8 cellular contexts compared by ENCODE assay signal in genomic region chr6:165987483-165988305, GRCh38.
DNase-seq lines count a peak whose midpoint lies in the region; ATAC-seq and TF ChIP-seq lines count a peak whose summit lies in the region.

No MANE protein-coding gene starts in this region.

- peak overlapping the region; percentile 34 for H4K5ac ChIP-seq in IMR-90 (ENCODE audit: low read depth, low read length)

- DNase-seq in IMR-90: peak; percentile 98
- peak; percentile 87 for DNase-seq in MCF 10A (ENCODE audit: unreplicated experiment)
- DNase-seq in islet precursor cell: peak; percentile 83
- no peak for DNase-seq in activated naive CD4-positive, alpha-beta T cell treated with anti-CD3 and anti-CD28 coated beads, Interleukin-2, amount 50 U/mL, for 72 hours (ENCODE audit: low spot score in 2 of 2)

- peaks cover 3% of the 10 kb centered on the region; the same call in 1 of the 2 replicates for H3K36me3 ChIP-seq in IMR-90 (ENCODE audit: control insufficient read depth, insufficient read depth, low read length)
- no peaks in the 10 kb centered on the region for H3K36me3 ChIP-seq in stomach smooth muscle (ENCODE audit: control insufficient read depth in 2 of 2, insufficient read depth in 2 of 2, low read length in 2 of 2)

- H3K4me2 ChIP-seq in IMR-90 (ENCODE audit: low read depth, low read length): peak overlapping the region; percentile 53

- peak overlapping the region; percentile 78 for H2BK20ac ChIP-seq in IMR-90 (ENCODE audit: low read depth, low read length)

- ATAC-seq in IMR-90 (ENCODE audit: low read depth) (peak; percentile 84), GM19328 (IDR thresholded peaks at IDR 0.05; ENCODE audit: unreplicated experiment) (no peak), GM19397 (IDR thresholded peaks at IDR 0.05; ENCODE audit: unreplicated experiment) (no peak), GM21529 (IDR thresholded peaks at IDR 0.05; ENCODE audit: unreplicated experiment) (no peak)
- ATAC-seq in activated naive CD4-positive, alpha-beta T cell treated with anti-CD3 and anti-CD28 coated beads, Interleukin-2, amount 50 U/mL, for 72 hours: no peak

- H3K27ac ChIP-seq in IMR-90 (ENCODE audit: insufficient read depth, low read length) (peak overlapping the region; percentile 54), stomach smooth muscle (ENCODE audit: low read length) (peak overlapping the region; percentile 76)

- H3K27me3 Mint-ChIP-seq in MCF 10A (ENCODE audit: insufficient read depth, unreplicated experiment): peaks cover 16% of the 10 kb centered on the region

- H3K9ac ChIP-seq in IMR-90 (ENCODE audit: low read depth, low read length): peak overlapping the region; percentile 61
- peak overlapping the region; percentile 80 to 89 for H3K9ac ChIP-seq in stomach smooth muscle (ENCODE audit: low read length in 2 of 2)

- H3K9me1 ChIP-seq in IMR-90 (ENCODE audit: insufficient read depth, low read length): no peaks in the 10 kb centered on the region

- H3K4me1 ChIP-seq in IMR-90 (ENCODE audit: control insufficient read depth, insufficient read depth, low read length) (peaks cover 10% of the 10 kb centered on the region), stomach smooth muscle (ENCODE audit: control insufficient read depth, insufficient read depth, low read length) (peaks cover 20% of the 10 kb centered on the region)

- H2AFZ ChIP-seq in IMR-90 (replicated peaks; ENCODE audit: low read length, poor library complexity): peak overlapping the region; percentile 93

- H2BK15ac ChIP-seq in IMR-90 (ENCODE audit: low read depth, low read length): peak overlapping the region; percentile 22; the same call in 1 of the 3 replicates

- H3K27ac Mint-ChIP-seq in MCF 10A (ENCODE audit: low read depth, unreplicated experiment): no peak overlapping the region
- peak overlapping the region in 1 of 2 donors; percentile 25 for H3K27ac Mint-ChIP-seq in activated naive CD4-positive, alpha-beta T cell treated with anti-CD3 and anti-CD28 coated beads, Interleukin-2, amount 50 U/mL, for 72 hours

- TF ChIP-seq CTCF in IMR-90 (conservative IDR thresholded peaks at IDR 0.05; ENCODE audit: low read depth, low read length) (peak; percentile 18; the same call in 1 of the 2 replicates), MCF 10A (IDR thresholded peaks at IDR 0.05; ENCODE audit: unreplicated experiment) (no peak)

- peak overlapping the region; percentile 58 for H3K4me3 ChIP-seq in IMR-90 (ENCODE audit: insufficient read depth, low read depth, low read length)
- peak overlapping the region; percentile 89 to 90 for H3K4me3 ChIP-seq in stomach smooth muscle (ENCODE audit: low read length in 2 of 2)

- 0% methylated on average over 1 of the region's 51 CpGs; no CpG with 5 or more reads in 1 of the 2 experiments for WGBS in IMR-90 (ENCODE audit: extremely low coverage in 2 of 2, insufficient read length in 1 of 2), 2 experiments

- no peaks in the 10 kb centered on the region for H3K36me3 Mint-ChIP-seq in MCF 10A (ENCODE audit: insufficient read depth, unreplicated experiment)
- peaks cover 5 to 6% of the 10 kb centered on the region in 2 donors for H3K36me3 Mint-ChIP-seq in activated naive CD4-positive, alpha-beta T cell treated with anti-CD3 and anti-CD28 coated beads, Interleukin-2, amount 50 U/mL, for 72 hours

- H3K9me3 Mint-ChIP-seq in MCF 10A (ENCODE audit: unreplicated experiment): peaks cover 7% of the 10 kb centered on the region
- H3K9me3 Mint-ChIP-seq in activated naive CD4-positive, alpha-beta T cell treated with anti-CD3 and anti-CD28 coated beads, Interleukin-2, amount 50 U/mL, for 72 hours: no peaks in the 10 kb centered on the region

- peak overlapping the region; percentile 74 for H3K4me3 Mint-ChIP-seq in MCF 10A (ENCODE audit: unreplicated experiment)

- H3K56ac ChIP-seq in IMR-90 (ENCODE audit: extremely low read depth, insufficient read depth, low read length): peak overlapping the region; percentile 37; the same call in 1 of the 2 replicates

- peak overlapping the region; percentile 13 to 71 for H4K8ac ChIP-seq in IMR-90 (ENCODE audit: low read depth in 2 of 2, low read length in 2 of 2)

- H3K79me1 ChIP-seq in IMR-90 (ENCODE audit: low read depth in 1 of 2, low read length in 2 of 2): peaks cover 0 to 12% of the 10 kb centered on the region in 2 experiments; a peak in 1 of 4 replicates

- POLR2A ChIA-PET in IMR-90 (lab: Charles Lee; ENCODE audit: unreplicated experiment): no interaction called here
- POLR2A ChIA-PET in MCF 10A (lab: Yijun Ruan, JAX): no interaction called here

- H3K4ac ChIP-seq in IMR-90 (ENCODE audit: low read depth, low read length): peak overlapping the region; percentile 73

- BruUV-seq in IMR-90 (replicated peaks; lab: Mats Ljungman, UMichigan) (TSS peak; percentile 88), MCF 10A (replicated peaks; lab: Mats Ljungman, UMichigan) (no TSS peak)

- peak; percentile 31 for TF ChIP-seq RAD21 in IMR-90 (IDR thresholded peaks at IDR 0.05; ENCODE audit: low read length)

- H3K9me3 ChIP-seq in IMR-90 (ENCODE audit: control insufficient read depth, insufficient read depth, low read length): no peaks in the 10 kb centered on the region
- no peaks in the 10 kb centered on the region for H3K9me3 ChIP-seq in stomach smooth muscle (ENCODE audit: control insufficient read depth in 2 of 2, low read length in 2 of 2)

- H3K18ac ChIP-seq in IMR-90 (ENCODE audit: low read depth, low read length): peak overlapping the region; percentile 62

- intact Hi-C loops in IMR-90 (cut with micrococcal nuclease): loop anchor here (1.0 to 5.0 kb wide), 4 partner anchors 19 to 111 kb away; no protein-coding TSS in a partner anchor
- intact Hi-C loops in MCF 10A (cut with micrococcal nuclease): loop anchor here (10.0 kb wide), 1 partner anchor 117 kb away; no protein-coding TSS in a partner anchor

- peak overlapping the region; percentile 88; the same call in 1 of the 2 replicates for H4K91ac ChIP-seq in IMR-90 (ENCODE audit: insufficient read depth, low read depth, low read length)

- H2BK5ac ChIP-seq in IMR-90 (ENCODE audit: low read depth, low read length, poor library complexity, severe bottlenecking): peak overlapping the region; percentile 75

- H3K27me3 ChIP-seq in IMR-90 (ENCODE audit: control insufficient read depth, insufficient read depth, low read length): no peaks in the 10 kb centered on the region
- H3K27me3 ChIP-seq in stomach smooth muscle (ENCODE audit: control insufficient read depth in 1 of 2, insufficient read depth in 2 of 2, low read length in 2 of 2): peaks cover 8 to 17% of the 10 kb centered on the region in 2 donors

- peaks cover 13% of the 10 kb centered on the region for H3K4me1 Mint-ChIP-seq in MCF 10A (ENCODE audit: insufficient read depth, unreplicated experiment)

- CTCF ChIA-PET in IMR-90 (lab: Yijun Ruan, JAX): no interaction called here
- CTCF ChIA-PET in MCF 10A (lab: Yijun Ruan, JAX): interaction anchor here (0.7 kb wide), 1 partner anchor 559 kb away, joined by 3 read pairs; no protein-coding TSS in a partner anchor

- peak; percentile 56 for TF ChIP-seq POLR2A in IMR-90 (IDR thresholded peaks at IDR 0.05; ENCODE audit: low read depth, low read length)

- peak overlapping the region; percentile 90; the same call in 1 of the 2 replicates for H3K23ac ChIP-seq in IMR-90 (ENCODE audit: low read depth, low read length)

- H2BK120ac ChIP-seq in IMR-90 (ENCODE audit: low read depth, low read length): peak overlapping the region; percentile 66

- peak overlapping the region; percentile 88 for H2AK9ac ChIP-seq in IMR-90 (replicated peaks; ENCODE audit: low read depth, low read length, poor library complexity)

- in situ Hi-C loops in IMR-90 (cut with MboI; ENCODE audit: low sequenced_read_pairs): loop anchor here (5.0 kb wide), 1 partner anchor 110 kb away; no protein-coding TSS in a partner anchor

- H3K14ac ChIP-seq in IMR-90 (replicated peaks; ENCODE audit: low read depth, low read length): peak overlapping the region; percentile 78; the same call in 1 of the 2 replicates

- peaks cover 6% of the 10 kb centered on the region; the same call in 1 of the 2 replicates for H4K20me1 ChIP-seq in IMR-90 (ENCODE audit: insufficient read depth, low read length)

- dilution Hi-C loops in IMR-90 (cut with HindIII; ENCODE audit: low sequenced_read_pairs, unreplicated experiment): no loop called here

- no peak overlapping the region for H2AK5ac ChIP-seq in IMR-90 (ENCODE audit: low read depth, low read length)

TF ChIP-seq in IMR-90, 13 proteins besides CTCF, POLR2A, EP300 and RAD21:
- TF ChIP-seq USF2 (IDR thresholded peaks at IDR 0.05; ENCODE audit: low read depth, low read length) (no peak), MAZ (IDR thresholded peaks at IDR 0.05; ENCODE audit: borderline replicate concordance, low read depth, low read length) (peak; percentile 72), RCOR1 (IDR thresholded peaks at IDR 0.05; ENCODE audit: insufficient replicate concordance, low read length) (no peak), MXI1 (IDR thresholded peaks at IDR 0.05; ENCODE audit: borderline replicate concordance, low read depth, low read length) (no peak), BHLHE40 (IDR thresholded peaks at IDR 0.05; ENCODE audit: low read depth, low read length) (no peak), ELK1 (IDR thresholded peaks at IDR 0.05; ENCODE audit: borderline replicate concordance, low read depth, low read length) (no peak), SMC3 (IDR thresholded peaks at IDR 0.05; ENCODE audit: low read depth, low read length) (peak; percentile 16; the same call in 1 of the 2 replicates), MAFK (IDR thresholded peaks at IDR 0.05; ENCODE audit: low read depth, low read length) (no peak), CEBPB (IDR thresholded peaks at IDR 0.05; ENCODE audit: low read depth, low read length) (no peak)

Comparison
In these comparisons a context has a peak if more than half of its experiments do, and no peak if none do; other contexts are left out.
1. DNase-seq: peak in IMR-90 (single experiment), MCF 10A (single experiment) and islet precursor cell (single experiment); none in activated naive CD4-positive, alpha-beta T cell treated with anti-CD3 and anti-CD28 coated beads, Interleukin-2, amount 50 U/mL, for 72 hours (0 of 2).